ENCODE assay signal across 33 cellular contexts in the genomic region with DNA sequence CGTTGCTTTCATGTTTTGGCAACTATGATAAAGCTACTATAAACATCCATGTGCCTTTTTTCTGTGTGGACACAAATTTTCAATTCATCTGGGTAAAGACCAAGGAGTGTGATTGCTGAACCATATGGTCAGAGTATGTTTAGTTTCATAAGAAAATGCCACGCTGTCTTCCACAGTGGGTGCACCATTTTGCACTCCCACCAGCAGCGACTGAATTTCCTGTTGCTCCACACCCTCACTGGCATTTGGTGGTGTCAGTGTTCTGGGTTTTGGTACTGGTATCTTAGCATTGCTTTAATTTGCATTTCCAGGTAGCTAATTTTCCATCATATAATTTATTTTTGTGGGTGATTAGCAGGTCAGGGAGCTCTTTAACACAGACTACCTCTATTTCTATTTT.
"Had no signal": no experiment of that assay in that cellular context is flagged by ENCODE, and none has a peak within 500 bp of the region (broad histone marks: within the 10 kb centered on the region; RNA-seq: fewer than 3 reads in every experiment).

No MANE protein-coding gene starts in this region.

- H3K4me1 ChIP-seq: ascending aorta, SJCRH30 had no signal

- H3K27ac Mint-ChIP-seq: activated CD4-positive, alpha-beta memory T cell treated with anti-CD3 and anti-CD28 coated beads for 36 hours; activated CD4-positive, alpha-beta T cell treated with anti-CD3 and anti-CD28 coated beads, Interleukin-2, amount 10 ng/mL, durations not matched to agents 7 days and 5 days; activated naive CD4-positive, alpha-beta T cell treated with anti-CD3 and anti-CD28 coated beads, Interleukin-2, amount 50 U/mL, for 72 hours; activated naive CD8-positive, alpha-beta T cell treated with anti-CD3 and anti-CD28 coated beads, Interleukin-2, amount 50 U/mL, for 24 hours had no signal

- H3K4me3 Mint-ChIP-seq: activated CD4-positive, alpha-beta memory T cell treated with anti-CD3 and anti-CD28 coated beads for 36 hours; activated CD4-positive, alpha-beta T cell treated with anti-CD3 and anti-CD28 coated beads, Interleukin-2, amount 10 ng/mL, durations not matched to agents 7 days and 5 days; activated naive CD8-positive, alpha-beta T cell treated with anti-CD3 and anti-CD28 coated beads, Interleukin-2, amount 50 U/mL, for 24 hours; activated T-cell treated with anti-CD3 and anti-CD28 coated beads, Interleukin-2, amount 50 U/mL, for 4 hours had no signal

- H3K9me3 Mint-ChIP-seq: activated CD4-positive, alpha-beta memory T cell treated with anti-CD3 and anti-CD28 coated beads for 36 hours; activated naive CD4-positive, alpha-beta T cell treated with anti-CD3 and anti-CD28 coated beads, Interleukin-2, amount 50 U/mL, for 72 hours; activated naive CD8-positive, alpha-beta T cell treated with anti-CD3 and anti-CD28 coated beads, Interleukin-2, amount 50 U/mL, for 24 hours had no signal

- DNase-seq: activated CD4-positive, alpha-beta memory T cell treated with anti-CD3 and anti-CD28 coated beads for 36 hours; activated CD4-positive, alpha-beta T cell treated with anti-CD3 and anti-CD28 coated beads, Interleukin-2, amount 10 ng/mL, durations not matched to agents 7 days and 5 days; activated CD4-positive, CD25-positive, alpha-beta regulatory T cell; activated CD8-positive, alpha-beta memory T cell treated with anti-CD3 and anti-CD28 coated beads for 24 hours; activated effector memory CD4-positive, alpha-beta T cell treated with anti-CD3 and anti-CD28 coated beads, Interleukin-2, amount 50 U/mL, for 16 hours; activated naive CD4-positive, alpha-beta T cell treated with Interleukin-2 at 50 U/mL for 16 hours; activated naive CD8-positive, alpha-beta T cell treated with anti-CD3 and anti-CD28 coated beads, Interleukin-2, amount 50 U/mL, for 24 hours; activated T-cell treated with anti-CD3 and anti-CD28 coated beads, Interleukin-2, amount 50 U/mL, for 4 hours; amniotic stem cell; brain microvascular endothelial cell; cerebellar nuclear complex; MG63; MV-4-11; NCI-H1092 treated with DMSO at 0.1 percent for 48 hours; NCI-H1417 treated with DMSO at 0.1 percent for 48 hours; NCI-H1694; NCI-H2029; NCI-H2107; NCI-H2171 treated with DMSO at 0.1 percent for 48 hours; NCI-H345; NCI-H510A treated with DMSO at 0.1 percent for 48 hours; NCI-H69; NK-92 treated with Interleukin-12 subunit alpha and Interleukin-12 subunit beta, amount 100 ng/mL, for 24 hours; OCI-M1; Right ventricle myocardium superior; RPMI8226; SJCRH30; SW 1271 had no signal

- H3K36me3 Mint-ChIP-seq: activated CD4-positive, alpha-beta memory T cell treated with anti-CD3 and anti-CD28 coated beads for 36 hours; activated naive CD4-positive, alpha-beta T cell treated with anti-CD3 and anti-CD28 coated beads, Interleukin-2, amount 50 U/mL, for 72 hours had no signal

- ATAC-seq: activated naive CD4-positive, alpha-beta T cell treated with anti-CD3 and anti-CD28 coated beads, Interleukin-2, amount 50 U/mL, for 72 hours; activated naive CD8-positive, alpha-beta T cell treated with anti-CD3 and anti-CD28 coated beads, Interleukin-2, amount 50 U/mL, for 24 hours; activated T-cell treated with anti-CD3 and anti-CD28 coated beads, Interleukin-2, amount 50 U/mL, for 4 hours; Panc1; SK-N-SH treated with all-trans-retinoic acid at 6 μM for 48 hours had no signal

- H3K27me3 ChIP-seq: ascending aorta, brain microvascular endothelial cell, cardiac muscle cell, MG63, SJCRH30 had no signal

- H3K27ac ChIP-seq: ascending aorta, brain microvascular endothelial cell, cardiac muscle cell, SJCRH30 had no signal

- H3K27me3 Mint-ChIP-seq: activated CD4-positive, alpha-beta memory T cell treated with anti-CD3 and anti-CD28 coated beads for 36 hours; activated CD4-positive, alpha-beta T cell treated with anti-CD3 and anti-CD28 coated beads, Interleukin-2, amount 10 ng/mL, durations not matched to agents 7 days and 5 days had no signal

- H3K9me3 ChIP-seq: ascending aorta, MG63, SJCRH30 had no signal

- H3K4me3 ChIP-seq: ascending aorta, cardiac muscle cell, MG63, SJCRH30 had no signal

- H3K4me1 Mint-ChIP-seq: activated CD4-positive, alpha-beta T cell treated with anti-CD3 and anti-CD28 coated beads, Interleukin-2, amount 10 ng/mL, durations not matched to agents 7 days and 5 days; activated naive CD8-positive, alpha-beta T cell treated with anti-CD3 and anti-CD28 coated beads, Interleukin-2, amount 50 U/mL, for 24 hours had no signal

- H3K36me3 ChIP-seq: ascending aorta, brain microvascular endothelial cell, cardiac muscle cell, MG63, SJCRH30 had no signal
